12 cellular contexts compared by ENCODE assay signal in the genomic region with DNA sequence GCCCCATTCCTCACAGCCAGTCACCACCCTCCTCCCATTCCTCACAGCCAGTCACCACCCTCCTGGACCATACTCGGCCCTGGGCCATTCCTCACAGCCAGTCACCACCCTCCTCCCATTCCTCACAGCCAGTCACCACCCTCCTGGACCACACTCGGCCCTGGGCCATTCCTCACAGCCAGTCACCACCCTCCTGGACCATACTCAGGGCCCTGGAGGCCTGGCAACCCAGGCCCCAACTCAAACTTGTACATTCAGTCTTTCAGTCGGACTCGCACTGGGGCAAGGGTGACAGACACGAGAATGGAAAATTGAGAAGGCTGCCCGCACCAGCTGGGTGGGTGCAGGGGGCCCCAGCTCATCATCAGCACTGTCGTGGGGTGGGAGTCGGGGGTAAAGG. TPM values are rescaled to one million over a fixed set of nuclear protein-coding genes. Genes with fewer than 3 reads are reported as not detected.
DNase-seq lines count a peak whose midpoint lies in the region; ATAC-seq and TF ChIP-seq lines count a peak whose summit lies in the region.
"Had no signal": no experiment of that assay in that cellular context is flagged by ENCODE, and none has a peak within 500 bp of the region (broad histone marks: within the 10 kb centered on the region; RNA-seq: fewer than 3 reads in every experiment).

No MANE protein-coding gene starts in this region.

- no peak overlapping the region for H4K12ac ChIP-seq in trophoblast cell (ENCODE audit: low read depth, low read length)

- H4K91ac ChIP-seq in trophoblast cell (ENCODE audit: low read depth, low read length), result no peak overlapping the region

- no peak overlapping the region for H3K4ac ChIP-seq in trophoblast cell (ENCODE audit: low read depth, low read length)

- no peaks in the 10 kb centered on the region for H3K79me2 ChIP-seq in trophoblast cell (ENCODE audit: control insufficient read depth, insufficient read depth, low read length, poor library complexity)

- no peak overlapping the region for H2AFZ ChIP-seq in trophoblast cell (ENCODE audit: insufficient read depth, low read length, poor library complexity)

- no peak overlapping the region for H2BK120ac ChIP-seq in trophoblast cell (ENCODE audit: insufficient read depth, low read length, poor library complexity)

- H3K79me1 ChIP-seq in trophoblast cell (ENCODE audit: low read length), result no peaks in the 10 kb centered on the region

- no peaks in the 10 kb centered on the region for H3K27me3 ChIP-seq in foreskin keratinocyte
- H3K27me3 ChIP-seq in trophoblast cell (ENCODE audit: insufficient read depth, low read length), result no peaks in the 10 kb centered on the region

- no peaks in the 10 kb centered on the region for H3K9me3 ChIP-seq in trophoblast cell (ENCODE audit: insufficient read depth, low read depth, low read length)

- no peak overlapping the region for H3K18ac ChIP-seq in trophoblast cell (ENCODE audit: low read length)

- H2BK5ac ChIP-seq in trophoblast cell (ENCODE audit: low read depth, low read length, poor library complexity), result no peak overlapping the region

- no peak overlapping the region for H3K4me3 ChIP-seq in trophoblast cell (ENCODE audit: low read depth, low read length)

- TF ChIP-seq CTCF in foreskin keratinocyte (conservative IDR thresholded peaks at IDR 0.05), result no peak

- H3K14ac ChIP-seq in trophoblast cell (ENCODE audit: low read length), result no peak overlapping the region

- H3K27ac Mint-ChIP-seq in activated CD4-positive, alpha-beta memory T cell treated with anti-CD3 and anti-CD28 coated beads, Interleukin-2, amount 10 ng/mL, durations not matched to agents 7 days and 5 days, result peak overlapping the region; percentile 35
- H3K27ac Mint-ChIP-seq: activated CD4-positive, alpha-beta T cell treated with anti-CD3 and anti-CD28 coated beads for 36 hours; activated naive CD8-positive, alpha-beta T cell had no signal

- H3K27ac ChIP-seq in foreskin keratinocyte, result no peak overlapping the region
- no peak overlapping the region for H3K27ac ChIP-seq in trophoblast cell (ENCODE audit: low read depth, low read length)

- no peaks in the 10 kb centered on the region for H3K27me3 Mint-ChIP-seq in activated CD4-positive, alpha-beta memory T cell treated with anti-CD3 and anti-CD28 coated beads, Interleukin-2, amount 10 ng/mL, durations not matched to agents 7 days and 5 days
- H3K27me3 Mint-ChIP-seq: activated CD4-positive, alpha-beta T cell treated with anti-CD3 and anti-CD28 coated beads for 36 hours; activated naive CD8-positive, alpha-beta T cell had no signal

- H2AK5ac ChIP-seq in trophoblast cell (ENCODE audit: low read length), result no peak overlapping the region

- no CpG with 5 or more reads among the region's 8 CpGs for WGBS in trophoblast cell (ENCODE audit: extremely low coverage, insufficient coverage, insufficient read length)

- H3K9me3 Mint-ChIP-seq in activated CD4-positive, alpha-beta memory T cell treated with anti-CD3 and anti-CD28 coated beads, Interleukin-2, amount 10 ng/mL, durations not matched to agents 7 days and 5 days, result no peaks in the 10 kb centered on the region

- peak; percentile 15 for ATAC-seq in foreskin keratinocyte
- ATAC-seq: activated CD4-positive, alpha-beta T cell treated with anti-CD3 and anti-CD28 coated beads for 36 hours had no signal

- no peak overlapping the region for H3K9ac ChIP-seq in trophoblast cell (ENCODE audit: low read length)

- no peak overlapping the region for H3K4me3 Mint-ChIP-seq in activated CD4-positive, alpha-beta memory T cell treated with anti-CD3 and anti-CD28 coated beads, Interleukin-2, amount 10 ng/mL, durations not matched to agents 7 days and 5 days
- H3K4me3 Mint-ChIP-seq: activated CD4-positive, alpha-beta T cell treated with anti-CD3 and anti-CD28 coated beads for 36 hours; activated naive CD8-positive, alpha-beta T cell had no signal

- H3K4me2 ChIP-seq in trophoblast cell (ENCODE audit: low read length), result no peak overlapping the region

- DNase-seq in EH (ENCODE audit: low read depth) (peak; percentile 79), foreskin keratinocyte (no peak), trophoblast cell (peak; percentile 53 to 75), NOMO-1 treated with dmso at 0.1 percent for 144 hours (lab: John Stamatoyannopoulos, UW; ENCODE audit: unreplicated experiment) (no peak), SKM-1 (lab: John Stamatoyannopoulos, UW; ENCODE audit: unreplicated experiment) (no peak), SIG-M5 treated with dmso at 0.1 percent for 504 hours (lab: John Stamatoyannopoulos, UW; ENCODE audit: unreplicated experiment) (no peak)
- no peak for DNase-seq in activated CD4-positive, alpha-beta memory T cell treated with anti-CD3 and anti-CD28 coated beads, Interleukin-2, amount 10 ng/mL, durations not matched to agents 7 days and 5 days
- DNase-seq in stimulated activated CD4-positive, alpha-beta T cell treated with anti-CD3 and anti-CD28 coated beads, Interleukin-2, amount 100 ng/mL, for 48 hours, result no peak
- DNase-seq: activated CD4-positive, alpha-beta T cell treated with anti-CD3 and anti-CD28 coated beads for 36 hours; KBM-7; SHP77 treated with DMSO at 0.1 percent for 48 hours had no signal

- H3K4me1 ChIP-seq in foreskin keratinocyte (peaks cover 3% of the 10 kb centered on the region), trophoblast cell (ENCODE audit: control insufficient read depth in 1 of 2, insufficient read depth in 2 of 2, low read length in 2 of 2) (peaks cover 0 to under 1% of the 10 kb centered on the region in 2 experiments)

- no peak overlapping the region for H4K8ac ChIP-seq in trophoblast cell (ENCODE audit: low read depth, low read length)

- no peak overlapping the region for H3K23ac ChIP-seq in trophoblast cell (ENCODE audit: low read length)

- peaks cover 46% of the 10 kb centered on the region for H3K4me1 Mint-ChIP-seq in activated CD4-positive, alpha-beta memory T cell treated with anti-CD3 and anti-CD28 coated beads, Interleukin-2, amount 10 ng/mL, durations not matched to agents 7 days and 5 days

- CTCF ChIA-PET in activated CD4-positive, alpha-beta memory T cell treated with anti-CD3 and anti-CD28 coated beads, Interleukin-2, amount 10 ng/mL, durations not matched to agents 7 days and 5 days (lab: Charles Lee), result no interaction called here

- H3K36me3 Mint-ChIP-seq in activated CD4-positive, alpha-beta memory T cell treated with anti-CD3 and anti-CD28 coated beads, Interleukin-2, amount 10 ng/mL, durations not matched to agents 7 days and 5 days (ENCODE audit: low read depth), result peaks cover 52% of the 10 kb centered on the region
- H3K36me3 Mint-ChIP-seq: activated naive CD8-positive, alpha-beta T cell had no signal

- H2BK12ac ChIP-seq in trophoblast cell (ENCODE audit: low read length), result no peak overlapping the region

- H3K36me3 ChIP-seq in trophoblast cell (ENCODE audit: control insufficient read depth in 1 of 2, insufficient read depth in 2 of 2, low read length in 2 of 2), result peaks cover 28 to 34% of the 10 kb centered on the region in 2 experiments

- POLR2A ChIA-PET in activated CD4-positive, alpha-beta memory T cell treated with anti-CD3 and anti-CD28 coated beads, Interleukin-2, amount 10 ng/mL, durations not matched to agents 7 days and 5 days (lab: Charles Lee), result no interaction called here

RNA-seq across cellular contexts. Expression of a gene that starts 30.4 kb away (rescaled TPM):
- total RNA-seq in activated CD4-positive, alpha-beta memory T cell treated with anti-CD3 and anti-CD28 coated beads, Interleukin-2, amount 10 ng/mL, durations not matched to agents 7 days and 5 days, result 10 to 100 TPM; 53.3 to 68.2 TPM
- total RNA-seq in foreskin keratinocyte, result 66.1 and 70.3 TPM in 2 replicates
- 31.8 and 35.7 TPM in 2 replicates for polyA plus RNA-seq in foreskin keratinocyte
- 68.4 and 69.0 TPM in 2 replicates for polyA plus RNA-seq in trophoblast cell (2013)

RNA-seq across cellular contexts. Expression of a gene that starts 30.6 kb away (rescaled TPM):
- 100 to 1,000 TPM; 150 to 153 TPM for total RNA-seq in activated CD4-positive, alpha-beta memory T cell treated with anti-CD3 and anti-CD28 coated beads, Interleukin-2, amount 10 ng/mL, durations not matched to agents 7 days and 5 days
- 21.8 and 27.4 TPM in 2 replicates for total RNA-seq in foreskin keratinocyte
- polyA plus RNA-seq in foreskin keratinocyte, result 27.5 and 32.3 TPM in 2 replicates
- polyA plus RNA-seq in trophoblast cell (2013), result 70.2 and 74.2 TPM in 2 replicates

RNA-seq across cellular contexts. Expression of a gene that starts 38.6 kb away (rescaled TPM):
- 100 to 1,000 TPM; 308 to 313 TPM for total RNA-seq in activated CD4-positive, alpha-beta memory T cell treated with anti-CD3 and anti-CD28 coated beads, Interleukin-2, amount 10 ng/mL, durations not matched to agents 7 days and 5 days
- total RNA-seq in foreskin keratinocyte, result 27.3 and 29.5 TPM in 2 replicates
- polyA plus RNA-seq in foreskin keratinocyte, result 26.9 and 30.0 TPM in 2 replicates
- polyA plus RNA-seq in trophoblast cell (2013), result 38.4 and 38.7 TPM in 2 replicates

Comparison
In these comparisons a context has a peak if more than half of its experiments do, and no peak if none do; other contexts are left out.
1. DNase-seq: peak in EH (single experiment) and trophoblast cell (2 of 2); none in activated CD4-positive, alpha-beta memory T cell treated with anti-CD3 and anti-CD28 coated beads, Interleukin-2, amount 10 ng/mL, durations not matched to agents 7 days and 5 days (single experiment), foreskin keratinocyte (0 of 2), stimulated activated CD4-positive, alpha-beta T cell treated with anti-CD3 and anti-CD28 coated beads, Interleukin-2, amount 100 ng/mL, for 48 hours (0 of 2), NOMO-1 treated with dmso at 0.1 percent for 144 hours (single experiment), SKM-1 (single experiment) and SIG-M5 treated with dmso at 0.1 percent for 504 hours (single experiment).
2. RNA of a gene that starts 38.6 kb away (total RNA-seq): 308 to 313 TPM in activated CD4-positive, alpha-beta memory T cell treated with anti-CD3 and anti-CD28 coated beads, Interleukin-2, amount 10 ng/mL, durations not matched to agents 7 days and 5 days; 27.3 to 29.5 TPM in foreskin keratinocyte; every median in the first group is over 10 times any median in the second.